In the genomic region with DNA sequence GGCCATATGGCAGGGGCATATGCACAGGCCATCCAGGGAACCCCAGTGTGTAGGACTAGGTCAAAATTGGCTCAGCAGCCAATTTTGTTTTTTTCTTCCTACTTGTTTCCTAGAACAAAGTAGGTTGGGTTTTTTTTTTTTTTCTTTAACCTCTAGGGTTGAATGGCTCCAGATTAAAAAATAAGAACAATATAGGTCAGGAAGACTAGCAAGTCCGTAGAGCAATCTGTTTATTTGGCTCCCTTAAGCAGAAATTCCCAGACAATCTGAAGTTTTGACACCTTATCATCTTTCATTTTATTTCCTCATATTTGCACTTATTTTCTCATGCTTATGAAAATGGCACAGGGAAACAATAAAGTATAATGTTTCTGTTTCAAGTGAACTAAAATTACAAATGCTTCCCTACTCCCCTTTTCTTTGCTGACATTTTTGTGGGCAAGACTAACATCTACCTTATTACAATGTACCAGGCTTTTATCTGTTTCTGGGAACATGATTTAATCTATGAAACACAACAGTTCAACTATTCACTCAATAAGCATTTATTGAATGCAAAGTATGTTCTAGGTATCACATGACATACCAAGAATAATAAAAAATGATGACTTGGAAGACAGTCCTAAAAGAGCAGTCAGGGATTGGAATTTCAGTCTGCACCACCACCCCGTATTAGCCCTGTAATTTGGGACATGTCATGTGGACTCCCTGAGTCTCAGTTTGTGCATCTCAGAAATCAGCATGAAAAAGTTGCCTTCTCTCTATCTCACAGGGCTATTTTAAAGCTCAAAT, we compare ENCODE assay signal across 20 cellular contexts. TPM values are rescaled to one million over a fixed set of nuclear protein-coding genes. Genes with fewer than 3 reads are reported as not detected.
DNase-seq lines count a peak whose midpoint lies in the region; FAIRE-seq and TF ChIP-seq lines count a peak whose summit lies in the region.
"Had no signal": no experiment of that assay in that cellular context is flagged by ENCODE, and none has a peak within 500 bp of the region (broad histone marks: within the 10 kb centered on the region; RNA-seq: fewer than 3 reads in every experiment).

No MANE protein-coding gene starts in this region.

- WGBS in mammary epithelial cell (ENCODE audit: low coverage, missing lambda C conversion rate) = 75% methylated on average over 2 of the region's 2 CpGs

- H3K27me3 ChIP-seq in mammary epithelial cell (ENCODE audit: insufficient read depth, low read length) (no peaks in the 10 kb centered on the region), breast epithelium (no peaks in the 10 kb centered on the region), adipocyte (replicated peaks; ENCODE audit: control insufficient read depth, insufficient read depth, low read length) (no peaks in the 10 kb centered on the region)
- H3K27me3 ChIP-seq: MG63 had no signal

- CTCF ChIA-PET in mammary epithelial cell (lab: Charles Lee; ENCODE audit: low non-redundant PET) = no interaction called here

- no peaks in the 10 kb centered on the region for H3K36me3 Mint-ChIP-seq in T-helper 2 cell treated with Interferon-gamma antibody and Interleukin-4, amounts not matched to agents 5 μg/mL and 100 μg/mL, for 36 hours (ENCODE audit: low read depth)
- H3K36me3 Mint-ChIP-seq: CD8-positive, alpha-beta T cell had no signal

- no peaks in the 10 kb centered on the region for H3K9me3 Mint-ChIP-seq in T-helper 2 cell treated with Interferon-gamma antibody and Interleukin-4, amounts not matched to agents 5 μg/mL and 100 μg/mL, for 36 hours
- H3K9me3 Mint-ChIP-seq: CD8-positive, alpha-beta T cell; neural crest cell had no signal

- H3K4me3 ChIP-seq in mammary epithelial cell (replicated peaks in 1 of 3; ENCODE audit: insufficient read depth in 1 of 3, low read depth in 2 of 3, low read length in 3 of 3) (no peak overlapping the region), breast epithelium (no peak overlapping the region), adipocyte (ENCODE audit: low read length) (no peak overlapping the region), fibroblast of villous mesenchyme (ENCODE audit: low read depth, low read length) (no peak overlapping the region)
- H3K4me3 ChIP-seq: MG63 had no signal

- H3K27me3 Mint-ChIP-seq in T-helper 2 cell treated with Interferon-gamma antibody and Interleukin-4, amounts not matched to agents 5 μg/mL and 100 μg/mL, for 36 hours (ENCODE audit: low read depth) = peaks cover 11% of the 10 kb centered on the region

- H3K27ac ChIP-seq in mammary epithelial cell (ENCODE audit: insufficient read depth, low read depth, low read length) = no peak overlapping the region
- no peak overlapping the region for H3K27ac ChIP-seq in breast epithelium

- intact Hi-C loops in mammary epithelial cell (cut with micrococcal nuclease) = no loop called here
- intact Hi-C loops in breast epithelium (cut with DNase I; ENCODE audit: low total_unique reads) = no loop called here

- BruUV-seq in mammary epithelial cell (replicated peaks; lab: Mats Ljungman, UMichigan) = no TSS peak

- H3K27ac Mint-ChIP-seq in T-helper 2 cell treated with Interferon-gamma antibody and Interleukin-4, amounts not matched to agents 5 μg/mL and 100 μg/mL, for 36 hours = no peak overlapping the region
- H3K27ac Mint-ChIP-seq: CD8-positive, alpha-beta T cell had no signal

- H3K36me3 ChIP-seq in mammary epithelial cell (ENCODE audit: insufficient read depth, low read length) = no peaks in the 10 kb centered on the region
- no peaks in the 10 kb centered on the region for H3K36me3 ChIP-seq in breast epithelium
- no peaks in the 10 kb centered on the region for H3K36me3 ChIP-seq in adipocyte (ENCODE audit: control insufficient read depth, insufficient read depth, low read length, severe bottlenecking)
- H3K36me3 ChIP-seq: MG63 had no signal

- peak; percentile 25 for DNase-seq in mammary epithelial cell
- no peak for DNase-seq in breast epithelium (ENCODE audit: low spot score in 2 of 2)
- DNase-seq in adipocyte (ENCODE audit: low read depth) = peak; percentile 48
- peak; percentile 47 for DNase-seq in fibroblast of villous mesenchyme (ENCODE audit: low read depth)
- DNase-seq in urothelium cell line (ENCODE audit: low spot score) = peak; percentile 26
- no peak for DNase-seq in NCI-H82 treated with DMSO at 0.1 percent for 48 hours (lab: John Stamatoyannopoulos, UW; ENCODE audit: unreplicated experiment)
- no peak for DNase-seq in Kasumi-1 (lab: John Stamatoyannopoulos, UW)
- no peak for DNase-seq in T-helper 2 cell treated with Interferon-gamma antibody and Interleukin-4, amounts not matched to agents 5 μg/mL and 100 μg/mL, for 36 hours (ENCODE audit: low spot score)
- DNase-seq: activated CD4-positive, CD25-positive, alpha-beta regulatory T cell treated with anti-CD3 and anti-CD28 coated beads, Interleukin-2, amount 50 U/mL, for 72 hours; aorta; CD8-positive, alpha-beta T cell; dermis blood vessel endothelial cell; MG63; NCI-H187 treated with DMSO at 0.1 percent for 48 hours; NCI-H510A treated with DMSO at 0.1 percent for 48 hours; SIG-M5; stimulated activated naive CD4-positive, alpha-beta T cell treated with Interleukin-2 at 50 U/mL for 16 hours had no signal

- dilution Hi-C loops in mammary epithelial cell (cut with HindIII; ENCODE audit: low sequenced_read_pairs) = no loop called here

- no peaks in the 10 kb centered on the region for H3K79me2 ChIP-seq in mammary epithelial cell (ENCODE audit: insufficient read depth, low read length)

- no peak overlapping the region for H2AFZ ChIP-seq in mammary epithelial cell (ENCODE audit: low read depth, low read length)

- TF ChIP-seq CTCF in mammary epithelial cell (conservative IDR thresholded peaks at IDR 0.05 in 1 of 2, IDR thresholded peaks at IDR 0.05 in 1 of 2; ENCODE audit: extremely low read depth in 1 of 2, insufficient read depth in 1 of 2, low read depth in 1 of 2, low read length in 2 of 2) = no peak
- no peak for TF ChIP-seq CTCF in breast epithelium (IDR thresholded peaks at IDR 0.05)
- no peak for TF ChIP-seq CTCF in fibroblast of villous mesenchyme (IDR thresholded peaks at IDR 0.05; ENCODE audit: insufficient read depth, low read depth, low read length)

- in situ Hi-C loops in mammary epithelial cell (cut with MboI; ENCODE audit: low sequenced_read_pairs in 2 of 2) = loop anchor here in 1 of 2 donors (25.0 kb wide), 1 partner anchor 103 kb away; no protein-coding TSS in a partner anchor

- no peak for FAIRE-seq in urothelium cell line (lab: Jason Lieb, UNC)
- FAIRE-seq: keratinocyte had no signal

- H3K4me2 ChIP-seq in mammary epithelial cell (ENCODE audit: insufficient read depth, low read depth, low read length) = peak overlapping the region; percentile 15

- H3K4me1 ChIP-seq in mammary epithelial cell (ENCODE audit: insufficient read depth, low read length) = peaks cover 11% of the 10 kb centered on the region
- no peaks in the 10 kb centered on the region for H3K4me1 ChIP-seq in breast epithelium
- peaks cover 32% of the 10 kb centered on the region for H3K4me1 ChIP-seq in adipocyte (ENCODE audit: control insufficient read depth, insufficient read depth, low read length)

- no peak overlapping the region for H3K9ac ChIP-seq in mammary epithelial cell (ENCODE audit: insufficient read depth, low read length)
- peak overlapping the region; percentile 53 for H3K9ac ChIP-seq in adipocyte (ENCODE audit: low read length)

- H3K9me3 ChIP-seq in mammary epithelial cell (replicated peaks; ENCODE audit: insufficient read depth, low read length) = no peaks in the 10 kb centered on the region
- no peaks in the 10 kb centered on the region for H3K9me3 ChIP-seq in breast epithelium
- H3K9me3 ChIP-seq in adipocyte (ENCODE audit: control insufficient read depth, low read length) = no peaks in the 10 kb centered on the region
- H3K9me3 ChIP-seq: MG63 had no signal

- no peaks in the 10 kb centered on the region for H3K4me1 Mint-ChIP-seq in T-helper 2 cell treated with Interferon-gamma antibody and Interleukin-4, amounts not matched to agents 5 μg/mL and 100 μg/mL, for 36 hours (ENCODE audit: low read depth)

- no peaks in the 10 kb centered on the region for H4K20me1 ChIP-seq in mammary epithelial cell (ENCODE audit: insufficient read depth, low read length)

- no peak for TF ChIP-seq POLR2A in breast epithelium (IDR thresholded peaks at IDR 0.05)

- H3K4me3 Mint-ChIP-seq in T-helper 2 cell treated with Interferon-gamma antibody and Interleukin-4, amounts not matched to agents 5 μg/mL and 100 μg/mL, for 36 hours = no peak overlapping the region
- H3K4me3 Mint-ChIP-seq: CD8-positive, alpha-beta T cell; neural crest cell had no signal

RNA-seq across cellular contexts. Expression of a gene that starts 30.5 kb away (rescaled TPM):
- total RNA-seq in mammary epithelial cell = 10 to 100 TPM in 1 of 2 donors, 1 to 10 TPM in 1; 7.2 to 71.3 TPM
- 7.9 TPM for polyA plus RNA-seq in mammary epithelial cell
- polyA minus RNA-seq in mammary epithelial cell = 22.5 TPM
- 10 to 100 TPM; 23.0 to 71.2 (median 31.1) TPM for total RNA-seq in breast epithelium
- total RNA-seq in fibroblast of villous mesenchyme = 8.4 and 18.1 TPM in 2 replicates
- total RNA-seq: A673 had no signal

Comparison
In these comparisons a context has a peak if more than half of its experiments do, and no peak if none do; other contexts are left out.
1. DNase-seq: peak in mammary epithelial cell (single experiment), adipocyte (single experiment), fibroblast of villous mesenchyme (single experiment) and urothelium cell line (single experiment); none in breast epithelium (0 of 2), NCI-H82 treated with DMSO at 0.1 percent for 48 hours (single experiment), Kasumi-1 (0 of 2) and T-helper 2 cell treated with Interferon-gamma antibody and Interleukin-4, amounts not matched to agents 5 μg/mL and 100 μg/mL, for 36 hours (single experiment).